In genomic region chr11:63933459-63933858, GRCh38 we compare ENCODE assay signal across 20 cellular contexts. TPM values are rescaled to one million over a fixed set of nuclear protein-coding genes. Genes with fewer than 3 reads are reported as not detected.
"Had no signal": no experiment of that assay in that cellular context is flagged by ENCODE, and none has a peak within 500 bp of the region (broad histone marks: within the 10 kb centered on the region; RNA-seq: fewer than 3 reads in every experiment).

No MANE protein-coding gene starts in this region.

- H3K4me3 Mint-ChIP-seq: activated CD4-positive, alpha-beta memory T cell treated with anti-CD3 and anti-CD28 coated beads, Interleukin-2, amount 10 ng/mL, durations not matched to agents 7 days and 5 days; activated naive CD8-positive, alpha-beta T cell; activated T-cell treated with anti-CD3 and anti-CD28 coated beads, Interleukin-2, amount 50 U/mL, for 72 hours; dendritic cell treated with granulocyte-macrophage colony-stimulating factor and Interleukin-4, amounts not matched to agents 40 ng/mL and 50 ng/mL, for 4 days; naive thymus-derived CD4-positive, alpha-beta T cell; type B pancreatic cell had no signal

- H3K27me3 Mint-ChIP-seq: activated naive CD8-positive, alpha-beta T cell; type B pancreatic cell had no signal

- DNase-seq: activated CD4-positive, alpha-beta memory T cell treated with anti-CD3 and anti-CD28 coated beads, Interleukin-2, amount 10 ng/mL, durations not matched to agents 7 days and 5 days; activated CD8-positive, alpha-beta memory T cell treated with anti-CD3 and anti-CD28 coated beads, Interleukin-2, amount 50 U/mL, for 4 hours; activated gamma-delta T cell; activated T-cell treated with anti-CD3 and anti-CD28 coated beads, Interleukin-2, amount 50 U/mL, for 72 hours; cerebellar nuclear complex; effector memory CD4-positive, alpha-beta T cell; gastrocnemius medialis; left cardiac atrium; mucosa of descending colon; naive thymus-derived CD4-positive, alpha-beta T cell; posterior cingulate gyrus; retina; stimulated activated CD4-positive, alpha-beta T cell treated with anti-CD3 and anti-CD28 coated beads, Interleukin-15, amount 100 ng/mL, for 24 hours; stimulated activated CD4-positive, alpha-beta T cell treated with anti-CD3 and anti-CD28 coated beads, Interleukin-4, amount 100 ng/mL, for 1 hour; stimulated activated naive CD8-positive, alpha-beta T cell treated with anti-CD3 and anti-CD28 coated beads, Interleukin-15, Interleukin-2, amounts not matched to agents 100 U/mL and 50 U/mL, for 24 hours; T-helper 1 cell; T1000 had no signal

- ATAC-seq: activated T-cell treated with anti-CD3 and anti-CD28 coated beads, Interleukin-2, amount 50 U/mL, for 72 hours; gastrocnemius medialis; mucosa of descending colon; naive thymus-derived CD4-positive, alpha-beta T cell; stimulated activated naive CD8-positive, alpha-beta T cell treated with anti-CD3 and anti-CD28 coated beads, Interleukin-15, Interleukin-2, amounts not matched to agents 100 U/mL and 50 U/mL, for 24 hours had no signal

- H3K27ac Mint-ChIP-seq: activated CD4-positive, alpha-beta memory T cell treated with anti-CD3 and anti-CD28 coated beads, Interleukin-2, amount 10 ng/mL, durations not matched to agents 7 days and 5 days; activated naive CD8-positive, alpha-beta T cell; activated T-cell treated with anti-CD3 and anti-CD28 coated beads, Interleukin-2, amount 50 U/mL, for 72 hours; dendritic cell treated with granulocyte-macrophage colony-stimulating factor and Interleukin-4, amounts not matched to agents 40 ng/mL and 50 ng/mL, for 4 days; type B pancreatic cell had no signal

- H3K9me3 Mint-ChIP-seq: activated CD4-positive, alpha-beta memory T cell treated with anti-CD3 and anti-CD28 coated beads, Interleukin-2, amount 10 ng/mL, durations not matched to agents 7 days and 5 days; activated T-cell treated with anti-CD3 and anti-CD28 coated beads, Interleukin-2, amount 50 U/mL, for 72 hours; dendritic cell treated with granulocyte-macrophage colony-stimulating factor and Interleukin-4, amounts not matched to agents 40 ng/mL and 50 ng/mL, for 4 days; type B pancreatic cell had no signal

- H3K36me3 Mint-ChIP-seq: activated naive CD8-positive, alpha-beta T cell; naive thymus-derived CD4-positive, alpha-beta T cell; type B pancreatic cell had no signal

RNA-seq across cellular contexts. Expression of gene RCOR2, which starts 16.5 kb away (rescaled TPM):
- total RNA-seq: activated CD4-positive, alpha-beta memory T cell treated with anti-CD3 and anti-CD28 coated beads, Interleukin-2, amount 10 ng/mL, durations not matched to agents 7 days and 5 days had no signal
- polyA plus RNA-seq: naive thymus-derived CD4-positive, alpha-beta T cell had no signal
